Comparison of ENCODE assay signal across 8 cellular contexts in genomic region chr13:99085139-99085845, GRCh38.
DNase-seq lines count a peak whose midpoint lies in the region; ATAC-seq and TF ChIP-seq lines count a peak whose summit lies in the region.

No MANE protein-coding gene starts in this region.

- peaks cover 0 to 15% of the 10 kb centered on the region in 2 donors for H3K36me3 Mint-ChIP-seq in CD14-positive monocyte
- peaks cover 6% of the 10 kb centered on the region for H3K36me3 Mint-ChIP-seq in T-helper 1 cell treated with Interleukin-12 subunit alpha and Interleukin-12 subunit beta and Interleukin-4 antibody, amounts not matched to agents 30 μg/mL and 1 μg/mL, for 36 hours (ENCODE audit: low read depth)

- DNase-seq in CD14-positive monocyte (ENCODE audit: low spot score) (no peak), colonic mucosa (peak; percentile 22), NCI-H187 treated with DMSO at 0.1 percent for 48 hours (lab: John Stamatoyannopoulos, UW) (no peak)

- peaks cover 13% of the 10 kb centered on the region for H3K4me1 Mint-ChIP-seq in CD14-positive monocyte
- H3K4me1 Mint-ChIP-seq in T-helper 1 cell treated with Interleukin-12 subunit alpha and Interleukin-12 subunit beta and Interleukin-4 antibody, amounts not matched to agents 30 μg/mL and 1 μg/mL, for 36 hours (ENCODE audit: low read depth): peaks cover 38% of the 10 kb centered on the region

- no peak overlapping the region for H3K27ac Mint-ChIP-seq in CD14-positive monocyte
- peak overlapping the region; percentile 64 for H3K27ac Mint-ChIP-seq in T-helper 1 cell treated with Interleukin-12 subunit alpha and Interleukin-12 subunit beta and Interleukin-4 antibody, amounts not matched to agents 30 μg/mL and 1 μg/mL, for 36 hours

- no peak for TF ChIP-seq CTCF in CD14-positive monocyte (IDR thresholded peaks at IDR 0.05)
- no peak for TF ChIP-seq CTCF in colonic mucosa (IDR thresholded peaks at IDR 0.05)

- H3K27ac ChIP-seq in colonic mucosa (no peak overlapping the region), muscle layer of colon (ENCODE audit: low read depth, low read length) (peak overlapping the region; percentile 52)

- peak overlapping the region; percentile 58 to 66 for H3K4me3 Mint-ChIP-seq in CD14-positive monocyte
- peak overlapping the region; percentile 86 for H3K4me3 Mint-ChIP-seq in T-helper 1 cell treated with Interleukin-12 subunit alpha and Interleukin-12 subunit beta and Interleukin-4 antibody, amounts not matched to agents 30 μg/mL and 1 μg/mL, for 36 hours

- H3K4me1 ChIP-seq in colonic mucosa (no peaks in the 10 kb centered on the region), muscle layer of colon (ENCODE audit: insufficient read depth, low read length) (peaks cover 30% of the 10 kb centered on the region)

- no peaks in the 10 kb centered on the region for H3K27me3 ChIP-seq in colonic mucosa
- H3K27me3 ChIP-seq in muscle layer of colon (ENCODE audit: control insufficient read depth in 1 of 2, insufficient read depth in 2 of 2, low read length in 2 of 2): no peaks in the 10 kb centered on the region

- H3K9ac ChIP-seq in colonic mucosa (ENCODE audit: low read depth in 2 of 2, low read length in 2 of 2) (peak overlapping the region; percentile 24 to 34), muscle layer of colon (ENCODE audit: low read length) (peak overlapping the region; percentile 31)

- peaks cover 0 to 27% (median 20%) of the 10 kb centered on the region in 7 donors for H3K9me3 Mint-ChIP-seq in CD14-positive monocyte
- H3K9me3 Mint-ChIP-seq in T-helper 1 cell treated with Interleukin-12 subunit alpha and Interleukin-12 subunit beta and Interleukin-4 antibody, amounts not matched to agents 30 μg/mL and 1 μg/mL, for 36 hours: no peaks in the 10 kb centered on the region

- ATAC-seq in GM19452 (IDR thresholded peaks at IDR 0.05; ENCODE audit: unreplicated experiment) (no peak), GM18867 (IDR thresholded peaks at IDR 0.05; ENCODE audit: unreplicated experiment) (no peak), HG03520 (IDR thresholded peaks at IDR 0.05; ENCODE audit: unreplicated experiment) (no peak)

- peaks cover 79 to 94% (median 88%) of the 10 kb centered on the region in 3 donors for H3K27me3 Mint-ChIP-seq in CD14-positive monocyte (ENCODE audit: low read depth in 3 of 3)
- H3K27me3 Mint-ChIP-seq in T-helper 1 cell treated with Interleukin-12 subunit alpha and Interleukin-12 subunit beta and Interleukin-4 antibody, amounts not matched to agents 30 μg/mL and 1 μg/mL, for 36 hours (ENCODE audit: low read depth): no peaks in the 10 kb centered on the region

- H3K4me3 ChIP-seq in colonic mucosa (peak overlapping the region; percentile 75), muscle layer of colon (ENCODE audit: low read depth in 1 of 2, low read length in 2 of 2) (peak overlapping the region; percentile 73 to 82)

- H3K9me3 ChIP-seq in colonic mucosa (no peaks in the 10 kb centered on the region), muscle layer of colon (ENCODE audit: low read length) (no peaks in the 10 kb centered on the region)

- intact Hi-C loops in CD14-positive monocyte (cut with micrococcal nuclease): no loop called here
- intact Hi-C loops in colonic mucosa (cut with DNase I): loop anchor here (10.0 kb wide), 1 partner anchor 120 kb away; the partner anchor contains the start of gene UBAC2

- H3K36me3 ChIP-seq in colonic mucosa: no peaks in the 10 kb centered on the region
- no peaks in the 10 kb centered on the region for H3K36me3 ChIP-seq in muscle layer of colon (ENCODE audit: insufficient read depth, low read length)
